Comparison of ENCODE assay signal across 1 cellular context in genomic region chr20:19789009-19789408, GRCh38.
TF ChIP-seq lines count a peak whose summit lies in the region.

No MANE protein-coding gene starts in this region.

TF ChIP-seq in K562, 482 proteins besides CTCF, POLR2A, EP300 and RAD21 (continued from another document):
- TF ChIP-seq AFF4 (CRISPR knock-in tag; IDR thresholded peaks at IDR 0.05) = no peak
- TF ChIP-seq NBN (IDR thresholded peaks at IDR 0.05; ENCODE audit: low read depth) = no peak
- TF ChIP-seq MGA (IDR thresholded peaks at IDR 0.05) = no peak
- TF ChIP-seq MLX (CRISPR knock-in tag; conservative IDR thresholded peaks at IDR 0.05) = no peak
- TF ChIP-seq U2AF1 (optimal IDR thresholded peaks at IDR 0.05; ENCODE audit: low read depth, low read length) = no peak
- TF ChIP-seq CXXC5 (CRISPR knock-in tag; IDR thresholded peaks at IDR 0.05) = no peak
- no peak for TF ChIP-seq SNRNP70 (optimal IDR thresholded peaks at IDR 0.05; ENCODE audit: low read depth, low read length)
- no peak for TF ChIP-seq ZNF436 (CRISPR knock-in tag; IDR thresholded peaks at IDR 0.05)
TF ChIP-seq in K562: peak in this region for 0.
